ENCODE assay signal across 14 cellular contexts in the genomic region with DNA sequence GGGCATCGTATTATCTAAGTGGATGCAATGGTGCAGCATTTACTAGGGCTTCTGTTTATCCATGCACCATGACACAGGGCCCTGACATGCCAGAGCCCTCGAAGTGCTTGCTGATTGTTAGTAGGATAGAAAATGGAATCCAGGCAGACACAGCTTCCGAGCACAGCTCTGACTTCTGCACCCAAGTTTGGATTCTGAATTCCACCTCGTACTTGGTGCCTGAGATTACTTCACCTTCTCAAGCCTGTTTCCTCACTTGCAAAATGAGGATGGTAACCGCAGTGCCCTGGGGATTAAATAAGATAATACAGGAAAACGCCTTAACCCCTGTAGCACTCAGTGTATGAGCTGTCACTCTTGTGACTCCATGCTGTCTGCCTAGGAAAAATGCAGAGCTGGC.
DNase-seq lines count a peak whose midpoint lies in the region; ATAC-seq and TF ChIP-seq lines count a peak whose summit lies in the region.
"Had no signal": no experiment of that assay in that cellular context is flagged by ENCODE, and none has a peak within 500 bp of the region (broad histone marks: within the 10 kb centered on the region; RNA-seq: fewer than 3 reads in every experiment).

No MANE protein-coding gene starts in this region.

- H3K4me3 ChIP-seq in fibroblast of the aortic adventitia (ENCODE audit: low read depth, low read length) (no peak overlapping the region), aorta (ENCODE audit: low read length in 2 of 2) (no peak overlapping the region)

- H3K27ac ChIP-seq in aorta (ENCODE audit: low read depth in 1 of 2, low read length in 2 of 2), result no peak overlapping the region
- H3K27ac ChIP-seq: 22Rv1 had no signal

- ATAC-seq in aorta (ENCODE audit: low FRiP score) (peak; percentile 52), GM21737 (IDR thresholded peaks at IDR 0.05; ENCODE audit: unreplicated experiment) (no peak), GM19395 (IDR thresholded peaks at IDR 0.05; ENCODE audit: unreplicated experiment) (no peak)
- ATAC-seq: naive thymus-derived CD8-positive, alpha-beta T cell; Panc1; stimulated activated naive CD8-positive, alpha-beta T cell treated with anti-CD3 and anti-CD28 coated beads, Interleukin-15, amount 100 ng/mL, for 72 hours had no signal

- TF ChIP-seq CTCF in fibroblast of the aortic adventitia (IDR thresholded peaks at IDR 0.05; ENCODE audit: insufficient read depth, low read length) (no peak), nephron progenitor cell (IDR thresholded peaks at IDR 0.05) (no peak)

- peaks cover 4% of the 10 kb centered on the region for H3K9me3 Mint-ChIP-seq in nephron progenitor cell
- H3K9me3 Mint-ChIP-seq: naive thymus-derived CD8-positive, alpha-beta T cell; stimulated activated naive CD8-positive, alpha-beta T cell treated with anti-CD3 and anti-CD28 coated beads, Interleukin-15, amount 100 ng/mL, for 72 hours had no signal

- H3K4me1 ChIP-seq in aorta (ENCODE audit: control insufficient read depth in 1 of 2, insufficient read depth in 2 of 2, low read length in 2 of 2), result peaks cover 0 to 2% of the 10 kb centered on the region in 2 donors

- H3K4me1 Mint-ChIP-seq in nephron progenitor cell, result peaks cover 60% of the 10 kb centered on the region
- H3K4me1 Mint-ChIP-seq: naive thymus-derived CD8-positive, alpha-beta T cell; stimulated activated naive CD8-positive, alpha-beta T cell treated with anti-CD3 and anti-CD28 coated beads, Interleukin-15, amount 100 ng/mL, for 72 hours had no signal

- 29 to 36% methylated on average over 6 of the region's 6 CpGs for WGBS in aorta, 2 donors

- H3K4me3 Mint-ChIP-seq in nephron progenitor cell, result no peak overlapping the region
- H3K4me3 Mint-ChIP-seq: naive thymus-derived CD8-positive, alpha-beta T cell; stimulated activated naive CD8-positive, alpha-beta T cell treated with anti-CD3 and anti-CD28 coated beads, Interleukin-15, amount 100 ng/mL, for 72 hours had no signal

- intact Hi-C loops in aorta (cut with DNase I), result no loop called here

- no peaks in the 10 kb centered on the region for H3K36me3 Mint-ChIP-seq in nephron progenitor cell (ENCODE audit: low read depth)
- H3K36me3 Mint-ChIP-seq: naive thymus-derived CD8-positive, alpha-beta T cell had no signal

- peak overlapping the region; percentile 87 for H3K27ac Mint-ChIP-seq in nephron progenitor cell
- H3K27ac Mint-ChIP-seq: naive thymus-derived CD8-positive, alpha-beta T cell; stimulated activated naive CD8-positive, alpha-beta T cell treated with anti-CD3 and anti-CD28 coated beads, Interleukin-15, amount 100 ng/mL, for 72 hours had no signal

- H3K27me3 ChIP-seq in aorta (ENCODE audit: control insufficient read depth in 1 of 2, insufficient read depth in 2 of 2, low read length in 1 of 2), result no peaks in the 10 kb centered on the region

- peak; percentile 63 for DNase-seq in NCI-H82 (lab: John Stamatoyannopoulos, UW)
- DNase-seq in NCI-H82 treated with DMSO at 0.1 percent for 48 hours (lab: John Stamatoyannopoulos, UW; ENCODE audit: unreplicated experiment), result no peak
- DNase-seq in fibroblast of the aortic adventitia (ENCODE audit: low read depth), result peak; percentile 50
- no peak for DNase-seq in nephron progenitor cell
- DNase-seq in aorta, result no peak
- DNase-seq in NCI-H510A treated with DMSO at 0.1 percent for 48 hours (lab: John Stamatoyannopoulos, UW), result no peak
- DNase-seq: effector CD8-positive, alpha-beta T cell; naive thymus-derived CD8-positive, alpha-beta T cell; stimulated activated CD4-positive, alpha-beta T cell treated with anti-CD3 and anti-CD28 coated beads, Interleukin-4, amount 100 ng/mL, for 4 hours; stimulated activated naive CD8-positive, alpha-beta T cell treated with anti-CD3 and anti-CD28 coated beads, Interleukin-15, amount 100 ng/mL, for 72 hours had no signal

- no peaks in the 10 kb centered on the region for H3K36me3 ChIP-seq in aorta (ENCODE audit: control insufficient read depth in 1 of 2, insufficient read depth in 2 of 2, low read length in 1 of 2)

- no peaks in the 10 kb centered on the region for H3K9me3 ChIP-seq in aorta (ENCODE audit: control insufficient read depth, low read length)

- H3K27me3 Mint-ChIP-seq in nephron progenitor cell (ENCODE audit: low read depth, poor library complexity), result peaks cover 7% of the 10 kb centered on the region
- H3K27me3 Mint-ChIP-seq: stimulated activated naive CD8-positive, alpha-beta T cell treated with anti-CD3 and anti-CD28 coated beads, Interleukin-15, amount 100 ng/mL, for 72 hours had no signal

Comparison
In these comparisons a context has a peak if more than half of its experiments do, and no peak if none do; other contexts are left out.
1. DNase-seq: peak in NCI-H82 (single experiment) and fibroblast of the aortic adventitia (single experiment); none in NCI-H82 treated with DMSO at 0.1 percent for 48 hours (single experiment), nephron progenitor cell (single experiment), aorta (0 of 2) and NCI-H510A treated with DMSO at 0.1 percent for 48 hours (single experiment).